Comparison of ENCODE assay signal across 19 cellular contexts in genomic region chr4:153610623-153611376, GRCh38.
DNase-seq lines count a peak whose midpoint lies in the region; ATAC-seq, FAIRE-seq and TF ChIP-seq lines count a peak whose summit lies in the region.
"Had no signal": no experiment of that assay in that cellular context is flagged by ENCODE, and none has a peak within 500 bp of the region (broad histone marks: within the 10 kb centered on the region; RNA-seq: fewer than 3 reads in every experiment).

No MANE protein-coding gene starts in this region.

- DNase-seq in activated T-cell treated with anti-CD3 and anti-CD28 coated beads, Interleukin-2, amount 50 U/mL, for 24 hours, result no peak
- no peak for DNase-seq in activated T-cell treated with anti-CD3 and anti-CD28 coated beads, Interleukin-2, amount 50 U/mL, for 72 hours
- no peak for DNase-seq in GM19239 (ENCODE audit: insufficient read length, low spot score)
- no peak for DNase-seq in WTC11 (ENCODE audit: low spot score)
- no peak for DNase-seq in naive thymus-derived CD4-positive, alpha-beta T cell
- no peak for DNase-seq in RWPE1 (ENCODE audit: low spot score)
- no peak for DNase-seq in NCI-H146 (lab: John Stamatoyannopoulos, UW)
- DNase-seq in NCI-H345 treated with DMSO at 0.1 percent for 48 hours (lab: John Stamatoyannopoulos, UW; ENCODE audit: unreplicated experiment), result no peak
- DNase-seq: DMS79, GDM1, MG63, NCI-H1092 treated with DMSO at 0.1 percent for 48 hours, NCI-H187, NCI-H446 treated with DMSO at 0.1 percent for 48 hours, NCI-H748 treated with DMSO at 0.1 percent for 48 hours, Right ventricle myocardium superior had no signal

- FAIRE-seq in GM19239 (lab: Jason Lieb, UNC), result peak; percentile 23

- intact Hi-C loops in naive thymus-derived CD4-positive, alpha-beta T cell (cut with micrococcal nuclease), result loop anchor here in 1 of 2 donors (1.0 kb wide), 1 partner anchor 7 kb away; no protein-coding TSS in a partner anchor

- H3K36me3 ChIP-seq in naive thymus-derived CD4-positive, alpha-beta T cell (ENCODE audit: control insufficient read depth in 2 of 3, insufficient read depth in 3 of 3, low read length in 3 of 3), result peaks cover 12 to 89% (median 26%) of the 10 kb centered on the region in 3 experiments

- H3K27ac ChIP-seq in naive thymus-derived CD4-positive, alpha-beta T cell (ENCODE audit: low read depth, low read length), result no peak overlapping the region
- H3K27ac ChIP-seq in RWPE1, result no peak overlapping the region
- H3K27ac ChIP-seq: C4-2B had no signal

- no peak overlapping the region for H3K4me3 Mint-ChIP-seq in activated T-cell treated with anti-CD3 and anti-CD28 coated beads, Interleukin-2, amount 50 U/mL, for 24 hours
- H3K4me3 Mint-ChIP-seq in activated T-cell treated with anti-CD3 and anti-CD28 coated beads, Interleukin-2, amount 50 U/mL, for 72 hours, result no peak overlapping the region
- no peak overlapping the region for H3K4me3 Mint-ChIP-seq in WTC11
- H3K4me3 Mint-ChIP-seq in naive thymus-derived CD4-positive, alpha-beta T cell, result no peak overlapping the region

- no peak for ATAC-seq in activated T-cell treated with anti-CD3 and anti-CD28 coated beads, Interleukin-2, amount 50 U/mL, for 72 hours (replicated peaks in 1 of 2)
- peak; percentile 63 for ATAC-seq in WTC11
- no peak for ATAC-seq in naive thymus-derived CD4-positive, alpha-beta T cell
- ATAC-seq: Panc1, SK-N-SH treated with all-trans-retinoic acid at 6 μM for 48 hours had no signal

- H3K9me3 ChIP-seq in naive thymus-derived CD4-positive, alpha-beta T cell (ENCODE audit: control insufficient read depth in 2 of 3, low read length in 3 of 3), result no peaks in the 10 kb centered on the region
- H3K9me3 ChIP-seq: MG63 had no signal

- H3K27ac Mint-ChIP-seq in activated T-cell treated with anti-CD3 and anti-CD28 coated beads, Interleukin-2, amount 50 U/mL, for 24 hours, result peak overlapping the region; percentile 20
- H3K27ac Mint-ChIP-seq in activated T-cell treated with anti-CD3 and anti-CD28 coated beads, Interleukin-2, amount 50 U/mL, for 72 hours, result no peak overlapping the region
- 0 out of 2 replicates have a peak overlapping the region, but pooled peaks have one; percentile 3 for H3K27ac Mint-ChIP-seq in WTC11
- H3K27ac Mint-ChIP-seq in naive thymus-derived CD4-positive, alpha-beta T cell, result peak overlapping the region in 8 of 9 donors; percentile 27 to 90 (median 68)

- H3K27me3 ChIP-seq in naive thymus-derived CD4-positive, alpha-beta T cell (ENCODE audit: control insufficient read depth in 2 of 2, insufficient read depth in 2 of 2, low read length in 2 of 2), result no peaks in the 10 kb centered on the region
- H3K27me3 ChIP-seq: MG63 had no signal

- no peaks in the 10 kb centered on the region for H3K4me1 ChIP-seq in naive thymus-derived CD4-positive, alpha-beta T cell (ENCODE audit: control insufficient read depth in 2 of 2, insufficient read depth in 2 of 2, low read length in 2 of 2)

- POLR2A ChIA-PET in WTC11 (lab: Charles Lee) (no interaction called here), RWPE1 (lab: Yijun Ruan, JAX; ENCODE audit: low non-redundant PET) (no interaction called here)
- POLR2A ChIA-PET in naive thymus-derived CD4-positive, alpha-beta T cell (lab: Charles Lee), result interaction anchor here (0.7 kb wide), 1 partner anchor 912 kb away, joined by 3 read pairs; no protein-coding TSS in a partner anchor

- CTCF ChIA-PET in WTC11 (lab: Charles Lee) (no interaction called here), RWPE1 (lab: Yijun Ruan, JAX) (no interaction called here)
- CTCF ChIA-PET in naive thymus-derived CD4-positive, alpha-beta T cell (lab: Charles Lee), result no interaction called here

- peaks cover 96% of the 10 kb centered on the region for H3K36me3 Mint-ChIP-seq in activated T-cell treated with anti-CD3 and anti-CD28 coated beads, Interleukin-2, amount 50 U/mL, for 24 hours (ENCODE audit: low read depth)
- H3K36me3 Mint-ChIP-seq in activated T-cell treated with anti-CD3 and anti-CD28 coated beads, Interleukin-2, amount 50 U/mL, for 72 hours (ENCODE audit: insufficient read depth in 2 of 2), result peaks cover 17 to 48% of the 10 kb centered on the region in 2 donors
- peaks cover 33% of the 10 kb centered on the region for H3K36me3 Mint-ChIP-seq in WTC11
- peaks cover 22 to 73% (median 52%) of the 10 kb centered on the region in 5 donors for H3K36me3 Mint-ChIP-seq in naive thymus-derived CD4-positive, alpha-beta T cell

- no peaks in the 10 kb centered on the region for H3K9me3 Mint-ChIP-seq in activated T-cell treated with anti-CD3 and anti-CD28 coated beads, Interleukin-2, amount 50 U/mL, for 24 hours
- H3K9me3 Mint-ChIP-seq in activated T-cell treated with anti-CD3 and anti-CD28 coated beads, Interleukin-2, amount 50 U/mL, for 72 hours, result no peaks in the 10 kb centered on the region
- no peaks in the 10 kb centered on the region for H3K9me3 Mint-ChIP-seq in WTC11
- peaks cover 0 to 2% (median 0%) of the 10 kb centered on the region in 11 donors for H3K9me3 Mint-ChIP-seq in naive thymus-derived CD4-positive, alpha-beta T cell

- H3K27me3 Mint-ChIP-seq in activated T-cell treated with anti-CD3 and anti-CD28 coated beads, Interleukin-2, amount 50 U/mL, for 24 hours, result no peaks in the 10 kb centered on the region
- H3K27me3 Mint-ChIP-seq in activated T-cell treated with anti-CD3 and anti-CD28 coated beads, Interleukin-2, amount 50 U/mL, for 72 hours (ENCODE audit: low read depth), result no peaks in the 10 kb centered on the region
- H3K27me3 Mint-ChIP-seq in WTC11 (ENCODE audit: low read depth), result no peaks in the 10 kb centered on the region
- H3K27me3 Mint-ChIP-seq in naive thymus-derived CD4-positive, alpha-beta T cell, result no peaks in the 10 kb centered on the region

- peaks cover 39% of the 10 kb centered on the region for H3K4me1 Mint-ChIP-seq in activated T-cell treated with anti-CD3 and anti-CD28 coated beads, Interleukin-2, amount 50 U/mL, for 24 hours (ENCODE audit: low read depth)
- H3K4me1 Mint-ChIP-seq in activated T-cell treated with anti-CD3 and anti-CD28 coated beads, Interleukin-2, amount 50 U/mL, for 72 hours (ENCODE audit: low read depth), result peaks cover 38% of the 10 kb centered on the region
- peaks cover 8% of the 10 kb centered on the region for H3K4me1 Mint-ChIP-seq in WTC11
- peaks cover 16 to 71% (median 54%) of the 10 kb centered on the region in 7 donors for H3K4me1 Mint-ChIP-seq in naive thymus-derived CD4-positive, alpha-beta T cell

- H3K4me3 ChIP-seq in naive thymus-derived CD4-positive, alpha-beta T cell (ENCODE audit: low read length), result no peak overlapping the region
- H3K4me3 ChIP-seq: MG63 had no signal

- TF ChIP-seq CTCF in WTC11 (IDR thresholded peaks at IDR 0.05) (no peak), RWPE1 (conservative IDR thresholded peaks at IDR 0.05; ENCODE audit: low read depth) (no peak)

TF ChIP-seq in WTC11, 78 proteins besides CTCF, POLR2A, EP300 and RAD21:
- no peak for TF ChIP-seq NR3C1 (CRISPR knock-in tag; conservative IDR thresholded peaks at IDR 0.05; ENCODE audit: low read depth)
- TF ChIP-seq CDX4 (CRISPR knock-in tag; IDR thresholded peaks at IDR 0.05; ENCODE audit: borderline replicate concordance), result no peak
